1 cellular context compared by ENCODE assay signal in the genomic region with DNA sequence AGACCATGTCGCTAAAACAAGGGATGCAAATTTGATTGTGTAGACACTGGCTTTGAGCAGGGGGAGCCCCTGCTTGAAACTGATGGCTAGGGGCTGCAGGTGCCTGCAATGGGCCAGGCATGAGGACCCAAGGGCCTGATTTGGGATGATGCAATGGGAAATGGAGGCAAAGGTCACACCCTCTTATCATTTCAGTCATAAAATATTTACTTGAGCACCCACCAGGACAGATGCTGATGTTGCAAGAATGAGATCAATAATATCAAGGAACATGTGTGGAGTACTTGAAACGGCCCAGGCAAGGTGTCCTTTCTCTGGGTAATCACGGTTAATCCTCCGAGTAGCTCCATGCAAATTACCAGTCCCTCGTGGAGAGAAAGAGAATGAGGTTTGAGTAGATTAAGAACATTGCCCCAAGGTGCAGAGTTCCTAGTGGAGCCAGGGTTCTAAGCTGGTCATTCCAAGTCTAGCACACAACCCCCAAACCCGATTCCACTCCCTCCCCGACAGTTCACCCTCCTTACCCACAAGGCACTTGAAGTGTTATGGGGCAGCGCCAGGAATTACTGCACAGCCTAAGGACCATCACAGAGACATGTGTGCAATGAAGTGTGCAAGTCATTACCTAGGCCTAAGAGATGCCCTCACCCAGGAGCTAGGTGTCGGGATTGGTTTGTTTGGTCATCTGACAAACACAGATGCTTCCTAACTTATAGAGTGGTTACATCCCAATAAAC.
TF ChIP-seq lines count a peak whose summit lies in the region.

No MANE protein-coding gene starts in this region.

TF ChIP-seq in K562, 482 proteins besides CTCF, POLR2A, EP300 and RAD21:
- TF ChIP-seq, protein P1, sequence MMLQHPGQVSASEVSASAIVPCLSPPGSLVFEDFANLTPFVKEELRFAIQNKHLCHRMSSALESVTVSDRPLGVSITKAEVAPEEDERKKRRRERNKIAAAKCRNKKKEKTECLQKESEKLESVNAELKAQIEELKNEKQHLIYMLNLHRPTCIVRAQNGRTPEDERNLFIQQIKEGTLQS (IDR thresholded peaks at IDR 0.05): peak; percentile 35; the same call in 1 of the 2 replicates
- TF ChIP-seq, protein P1 (CRISPR knock-in tag; conservative IDR thresholded peaks at IDR 0.05): no peak
- TF ChIP-seq TAL1 (IDR thresholded peaks at IDR 0.05) (no peak), CEBPB (tag; IDR thresholded peaks at IDR 0.05) (0 out of 2 replicates have a peak, but pooled peaks have one; percentile 10), C11orf30 (IDR thresholded peaks at IDR 0.05; ENCODE audit: low read depth) (peak; percentile 22; the same call in 1 of the 2 replicates)
TF ChIP-seq in K562: peak in this region for 3.
